ENCODE assay signal across 17 cellular contexts in the genomic region with DNA sequence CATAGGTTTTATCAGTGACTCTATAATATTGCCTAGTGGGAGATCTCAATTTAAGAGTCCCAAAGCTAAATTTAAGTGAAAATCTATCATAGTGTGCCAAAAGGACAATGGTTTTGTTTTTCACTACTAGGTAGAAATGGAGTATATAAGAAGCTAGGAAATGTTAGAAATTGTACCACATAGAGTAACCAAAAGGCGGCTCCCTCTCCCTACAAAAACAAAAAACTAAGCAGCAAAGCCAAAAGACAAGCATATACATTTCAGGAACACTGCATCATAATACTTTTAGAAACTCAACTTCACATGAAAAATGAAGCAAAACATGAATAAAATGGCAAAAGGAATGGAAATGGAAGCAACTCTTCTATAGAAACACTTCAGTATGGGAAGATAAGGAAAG.
DNase-seq lines count a peak whose midpoint lies in the region; ATAC-seq, FAIRE-seq and TF ChIP-seq lines count a peak whose summit lies in the region.
"Had no signal": no experiment of that assay in that cellular context is flagged by ENCODE, and none has a peak within 500 bp of the region (broad histone marks: within the 10 kb centered on the region; RNA-seq: fewer than 3 reads in every experiment).

No MANE protein-coding gene starts in this region.

- no peak overlapping the region for H3K4me3 ChIP-seq in AG04450 (ENCODE audit: low read depth, low read length)
- H3K4me3 ChIP-seq in choroid plexus epithelial cell (ENCODE audit: low read depth, low read length): no peak overlapping the region
- H3K4me3 ChIP-seq in lower leg skin (ENCODE audit: low read depth, poor library complexity, severe bottlenecking): no peak overlapping the region

- POLR2A ChIA-PET in AG04450 (lab: Yijun Ruan, JAX): no interaction called here

- TF ChIP-seq POLR2A in lower leg skin (IDR thresholded peaks at IDR 0.05): no peak

- peak; percentile 20; the same call in 1 of the 2 replicates for TF ChIP-seq CTCF in AG04450 (IDR thresholded peaks at IDR 0.05; ENCODE audit: low read depth, low read length)
- TF ChIP-seq CTCF in choroid plexus epithelial cell (conservative IDR thresholded peaks at IDR 0.05; ENCODE audit: low read depth, low read length): peak; percentile 29
- TF ChIP-seq CTCF in lower leg skin (IDR thresholded peaks at IDR 0.05): no peak

- H3K27me3 ChIP-seq in AG04450 (ENCODE audit: control insufficient read depth, insufficient read depth, low read length): no peaks in the 10 kb centered on the region

- FAIRE-seq in RCC 7860 (lab: Jason Lieb, UNC): no peak

- CTCF ChIA-PET in AG04450 (lab: Charles Lee): interaction anchor here (0.5 to 1.5 kb wide), 3 partner anchors 50 to 434 kb away, joined by 3 to 5 read pairs (median 3); no protein-coding TSS in a partner anchor

- no peak overlapping the region for H3K27ac ChIP-seq in AG04450 (ENCODE audit: low read depth, low read length)

- 88 to 100% methylated on average over 1 of the region's 1 CpG for WGBS in lower leg skin, 2 donors

- H3K9me3 ChIP-seq in AG04450 (ENCODE audit: control insufficient read depth, insufficient read depth, low read length): no peaks in the 10 kb centered on the region

- DNase-seq in AG04450 (ENCODE audit: low read depth, low spot score): no peak
- peak; percentile 13 for DNase-seq in DMS114 treated with DMSO at 0.1 percent for 48 hours (lab: John Stamatoyannopoulos, UW; ENCODE audit: unreplicated experiment)
- DNase-seq in NCI-H446 treated with DMSO at 0.1 percent for 48 hours (lab: John Stamatoyannopoulos, UW): peak; percentile 23
- DNase-seq in choroid plexus epithelial cell (ENCODE audit: low read depth): peak; percentile 53
- no peak for DNase-seq in NCI-H187 treated with DMSO at 0.1 percent for 48 hours (lab: John Stamatoyannopoulos, UW)
- no peak for DNase-seq in lower leg skin (ENCODE audit: low spot score in 2 of 2)
- DNase-seq in RCC 7860 (ENCODE audit: low spot score): no peak
- DNase-seq: activated CD4-positive, alpha-beta T cell treated with anti-CD3 and anti-CD28 coated beads for 4 hours; activated effector memory CD4-positive, alpha-beta T cell treated with anti-CD3 and anti-CD28 coated beads, Interleukin-2, amount 50 U/mL, for 16 hours; CD4-positive, alpha-beta T cell; central memory CD4-positive, alpha-beta T cell; effector CD8-positive, alpha-beta T cell; hypothalamus; NCI-H1417 treated with DMSO at 0.1 percent for 48 hours; right cardiac atrium; trophoblast cell had no signal

- intact Hi-C loops in lower leg skin (cut with DNase I; ENCODE audit: low total_unique reads): no loop called here

- ATAC-seq in HG02678 (IDR thresholded peaks at IDR 0.05; ENCODE audit: unreplicated experiment): no peak
- ATAC-seq: right cardiac atrium had no signal

Comparison
In these comparisons a context has a peak if more than half of its experiments do, and no peak if none do; other contexts are left out.
1. DNase-seq: peak in DMS114 treated with DMSO at 0.1 percent for 48 hours (single experiment), NCI-H446 treated with DMSO at 0.1 percent for 48 hours (single experiment) and choroid plexus epithelial cell (single experiment); none in AG04450 (single experiment), NCI-H187 treated with DMSO at 0.1 percent for 48 hours (single experiment), lower leg skin (0 of 2) and RCC 7860 (single experiment).
2. CTCF ChIP-seq: peak in AG04450 (single experiment) and choroid plexus epithelial cell (single experiment); none in lower leg skin (0 of 3).